Comparison of ENCODE assay signal across 17 cellular contexts in the genomic region with DNA sequence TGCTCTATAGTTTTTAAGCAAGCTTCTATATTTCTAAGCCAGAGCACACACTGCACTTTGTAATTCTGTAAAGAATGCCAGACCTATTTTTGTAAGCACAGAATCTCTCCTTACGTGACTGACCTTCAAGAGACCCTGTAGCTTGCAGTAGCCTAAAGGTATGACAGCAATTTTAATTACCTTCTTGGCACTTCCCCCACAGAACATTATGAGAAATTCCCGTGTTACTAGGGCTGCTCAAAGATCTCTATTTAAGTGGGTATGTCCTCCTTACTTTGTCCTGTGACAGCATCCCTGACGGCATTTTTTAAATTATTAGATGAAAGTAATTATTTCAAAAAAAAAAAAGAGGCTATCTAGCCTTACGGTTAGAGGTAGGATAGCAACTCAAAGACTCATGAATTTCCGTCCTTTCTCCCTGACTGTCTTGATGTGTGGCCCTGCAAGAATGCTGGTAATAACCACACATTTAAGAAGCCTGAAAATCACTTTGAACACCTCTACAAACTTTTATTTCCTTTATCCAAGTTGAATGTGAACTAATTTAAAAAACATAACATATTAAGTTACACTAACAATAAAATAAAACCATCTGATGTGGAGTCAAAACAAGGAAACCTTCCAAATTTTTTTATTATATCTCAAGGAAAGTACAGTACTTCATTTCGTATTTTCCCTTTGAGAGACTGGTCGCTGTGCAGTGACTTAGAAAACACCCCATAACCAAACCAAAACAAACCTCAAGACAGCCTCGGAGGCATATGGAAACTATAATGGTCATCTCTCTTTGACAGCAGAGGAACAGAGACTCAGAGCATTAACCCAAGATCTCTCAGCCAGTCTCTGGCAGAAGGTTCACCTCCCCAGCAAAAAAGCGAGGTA. TPM values are rescaled to one million over a fixed set of nuclear protein-coding genes. Genes with fewer than 3 reads are reported as not detected.
DNase-seq lines count a peak whose midpoint lies in the region; ATAC-seq lines count a peak whose summit lies in the region.
"Had no signal": no experiment of that assay in that cellular context is flagged by ENCODE, and none has a peak within 500 bp of the region (broad histone marks: within the 10 kb centered on the region; RNA-seq: fewer than 3 reads in every experiment).

No MANE protein-coding gene starts in this region.

- H3K27ac ChIP-seq in epithelial cell of prostate: peak overlapping the region; percentile 16
- H3K27ac ChIP-seq: BLaER1, KMS-11, lower lobe of right lung, neural progenitor cell, vagina had no signal

- DNase-seq in GM04503 (ENCODE audit: low read depth): peak; percentile 27
- peak; percentile 23 for DNase-seq in LoVo (ENCODE audit: low spot score)
- DNase-seq in epithelial cell of prostate (ENCODE audit: low read depth, low spot score): no peak
- DNase-seq in renal cortical epithelial cell (ENCODE audit: low read depth): peak; percentile 82
- DNase-seq: lower lobe of right lung, NCI-H146, NCI-H510A treated with DMSO at 0.1 percent for 48 hours had no signal

- no peak for ATAC-seq in HG03025 (IDR thresholded peaks at IDR 0.05; ENCODE audit: low FRiP score, unreplicated experiment)
- no peak for ATAC-seq in HG03521 (IDR thresholded peaks at IDR 0.05; ENCODE audit: unreplicated experiment)
- no peak for ATAC-seq in GM21367 (IDR thresholded peaks at IDR 0.05; ENCODE audit: unreplicated experiment)
- ATAC-seq: activated T-helper 17 cell treated with anti-CD3 and anti-CD28 coated beads, Interleukin-2, amount 50 U/mL, for 72 hours; lower lobe of right lung; sciatic nerve; stimulated activated memory B cell treated with anti-CD40 and anti-IgM and Interleukin-4, amounts not matched to agents 10 μg/mL and 1 μg/mL and 100 μg/mL, for 72 hours had no signal

RNA-seq across cellular contexts. Expression of a gene that starts 54.9 kb away (rescaled TPM):
- 6.9 and 9.8 TPM in 2 replicates for total RNA-seq in renal cortical epithelial cell

RNA-seq across cellular contexts. Expression of a gene that starts 58.5 kb away (rescaled TPM):
- total RNA-seq in renal cortical epithelial cell: 2.1 and 2.9 TPM in 2 replicates
